14 cellular contexts compared by ENCODE assay signal in the genomic region with DNA sequence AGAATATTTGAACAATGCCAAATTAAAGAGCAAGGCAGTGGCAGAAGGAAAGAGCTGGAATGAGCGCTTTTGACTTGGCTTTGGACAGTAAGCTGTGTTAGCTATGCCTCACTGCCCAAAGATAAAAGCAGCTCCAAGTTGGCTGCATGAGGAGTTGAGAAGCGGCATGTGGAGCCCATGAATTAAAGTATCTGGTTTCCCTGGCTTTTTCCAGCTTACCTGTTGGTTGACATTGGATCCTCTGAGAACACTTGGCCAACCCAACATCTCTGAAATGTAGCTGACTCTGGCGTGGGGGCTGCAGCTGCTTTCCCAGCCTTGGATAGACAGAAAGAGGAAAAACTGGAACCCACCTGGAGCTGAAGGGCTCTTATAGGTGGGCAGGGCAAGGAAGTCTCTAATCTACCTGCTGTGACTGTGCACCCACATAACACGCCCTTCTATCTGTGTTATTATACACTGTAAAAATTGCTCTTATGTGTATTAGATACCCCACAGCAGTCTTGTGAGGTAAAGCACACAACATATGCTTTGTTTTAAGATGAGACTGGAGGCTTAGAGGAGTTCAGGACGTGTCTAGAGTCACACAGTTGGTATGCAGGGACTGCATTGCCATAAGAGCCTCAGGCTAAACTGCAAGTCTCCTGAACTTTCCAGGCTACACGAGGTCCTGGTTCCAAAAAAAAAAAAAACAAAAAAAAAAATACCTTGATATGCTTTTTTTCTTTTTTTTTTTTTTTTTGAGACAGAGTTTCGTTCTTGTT. TPM values are rescaled to one million over a fixed set of nuclear protein-coding genes. Genes with fewer than 3 reads are reported as not detected.
DNase-seq lines count a peak whose midpoint lies in the region; ATAC-seq and TF ChIP-seq lines count a peak whose summit lies in the region.
"Had no signal": no experiment of that assay in that cellular context is flagged by ENCODE, and none has a peak within 500 bp of the region (broad histone marks: within the 10 kb centered on the region; RNA-seq: fewer than 3 reads in every experiment).

No MANE protein-coding gene starts in this region.

- H3K9me3 ChIP-seq in CD8-positive, alpha-beta memory T cell (ENCODE audit: low read length): no peaks in the 10 kb centered on the region
- H3K9me3 ChIP-seq in Panc1 (ENCODE audit: control insufficient read depth, insufficient read depth, low read depth, low read length): no peaks in the 10 kb centered on the region
- H3K9me3 ChIP-seq in vagina: no peaks in the 10 kb centered on the region
- no peaks in the 10 kb centered on the region for H3K9me3 ChIP-seq in sigmoid colon

- no peaks in the 10 kb centered on the region for H3K27me3 ChIP-seq in CD8-positive, alpha-beta memory T cell (ENCODE audit: insufficient read depth, low read length, poor library complexity, severe bottlenecking)
- H3K27me3 ChIP-seq in Panc1 (ENCODE audit: control insufficient read depth, insufficient read depth, low read length) (no peaks in the 10 kb centered on the region), vagina (no peaks in the 10 kb centered on the region), sigmoid colon (no peaks in the 10 kb centered on the region)

- DNase-seq in CD8-positive, alpha-beta memory T cell: no peak
- no peak for DNase-seq in Panc1 (ENCODE audit: low read depth, low spot score)
- DNase-seq in islet precursor cell: peak; percentile 89
- DNase-seq in GM13976 (ENCODE audit: low spot score): no peak
- DNase-seq in vagina (ENCODE audit: extremely low spot score in 2 of 2): no peak
- no peak for DNase-seq in sigmoid colon
- DNase-seq: activated gamma-delta T cell treated with Interleukin-2 at 50 U/mL for 16 hours, erythroblast, NCI-H1930 had no signal

- no peak overlapping the region for H3K4me3 Mint-ChIP-seq in CD8-positive, alpha-beta memory T cell
- H3K4me3 Mint-ChIP-seq: stimulated activated effector memory CD8-positive, alpha-beta T cell treated with anti-CD3 and anti-CD28 coated beads, Interleukin-12 subunit alpha, Interleukin-12 subunit beta, amount 100 ng/mL, for 72 hours had no signal

- CTCF ChIA-PET in CD8-positive, alpha-beta memory T cell (lab: Charles Lee): interaction anchor here (0.9 to 5.0 kb wide), 6 partner anchors 9 to 97 kb away, joined by 3 to 23 read pairs (median 4); no protein-coding TSS in a partner anchor
- CTCF ChIA-PET in Panc1 (lab: Charles Lee): interaction anchor here (0.6 to 0.7 kb wide), 3 partner anchors 35 to 358 kb away, joined by 3 to 5 read pairs (median 4); no protein-coding TSS in a partner anchor

- no peak overlapping the region for H3K27ac ChIP-seq in CD8-positive, alpha-beta memory T cell (ENCODE audit: low read depth, low read length)
- H3K27ac ChIP-seq in Panc1 (ENCODE audit: low read length) (peak overlapping the region; percentile 41), vagina (no peak overlapping the region), sigmoid colon (no peak overlapping the region)
- H3K27ac ChIP-seq: skin epidermis, VCaP had no signal

- no peak for TF ChIP-seq CTCF in Panc1 (IDR thresholded peaks at IDR 0.05)
- TF ChIP-seq CTCF in GM13976 (IDR thresholded peaks at IDR 0.05; ENCODE audit: borderline replicate concordance, control extremely low read depth, extremely low read depth, insufficient read depth, missing control alignments): no peak
- no peak for TF ChIP-seq CTCF in vagina (IDR thresholded peaks at IDR 0.05)
- TF ChIP-seq CTCF in sigmoid colon (IDR thresholded peaks at IDR 0.05): no peak

- no TSS peak for BruUV-seq in Panc1 (replicated peaks; lab: Mats Ljungman, UMichigan)

- WGBS in sigmoid colon, 2 donors: 77 to 80% methylated on average over 7 of the region's 7 CpGs

- ATAC-seq in Panc1: peak; percentile 60
- no peak for ATAC-seq in GM18907 (IDR thresholded peaks at IDR 0.05; ENCODE audit: unreplicated experiment)
- ATAC-seq: stimulated activated effector memory CD8-positive, alpha-beta T cell treated with anti-CD3 and anti-CD28 coated beads, Interleukin-12 subunit alpha, Interleukin-12 subunit beta, amount 100 ng/mL, for 72 hours had no signal

- TF ChIP-seq EP300 in Ishikawa (IDR thresholded peaks at IDR 0.05; ENCODE audit: borderline replicate concordance) (peak; percentile 97), sigmoid colon (IDR thresholded peaks at IDR 0.05) (no peak)

- no peaks in the 10 kb centered on the region for H3K36me3 ChIP-seq in CD8-positive, alpha-beta memory T cell (ENCODE audit: insufficient read depth, low read length)
- H3K36me3 ChIP-seq in Panc1 (ENCODE audit: control insufficient read depth, insufficient read depth, low read length): no peaks in the 10 kb centered on the region
- no peaks in the 10 kb centered on the region for H3K36me3 ChIP-seq in vagina
- H3K36me3 ChIP-seq in sigmoid colon: no peaks in the 10 kb centered on the region

- peaks cover 0 to 1% of the 10 kb centered on the region in 2 donors for H3K27me3 Mint-ChIP-seq in CD8-positive, alpha-beta memory T cell

- peaks cover 0 to 10% (median 0%) of the 10 kb centered on the region in 3 donors for H3K36me3 Mint-ChIP-seq in CD8-positive, alpha-beta memory T cell

- H3K4me3 ChIP-seq in CD8-positive, alpha-beta memory T cell (ENCODE audit: low read length): no peak overlapping the region
- H3K4me3 ChIP-seq in Panc1 (ENCODE audit: low read depth in 2 of 2, low read length in 2 of 2): no peak overlapping the region
- H3K4me3 ChIP-seq in vagina: no peak overlapping the region
- no peak overlapping the region for H3K4me3 ChIP-seq in sigmoid colon
- H3K4me3 ChIP-seq: skin epidermis had no signal

- TF ChIP-seq POLR2A in vagina (IDR thresholded peaks at IDR 0.05): no peak
- TF ChIP-seq POLR2A in sigmoid colon (IDR thresholded peaks at IDR 0.05): no peak

- TF ChIP-seq RAD21 in Ishikawa (IDR thresholded peaks at IDR 0.05; ENCODE audit: low read depth): no peak; the same call in 1 of the 2 replicates

- peaks cover 53% of the 10 kb centered on the region for H3K4me1 ChIP-seq in CD8-positive, alpha-beta memory T cell (ENCODE audit: insufficient read depth, low read length)
- peaks cover 52% of the 10 kb centered on the region for H3K4me1 ChIP-seq in Panc1 (ENCODE audit: control insufficient read depth, insufficient read depth, low read length)
- H3K4me1 ChIP-seq in vagina: peaks cover 13% of the 10 kb centered on the region
- peaks cover 0 to 14% (median 8%) of the 10 kb centered on the region in 4 donors for H3K4me1 ChIP-seq in sigmoid colon

- peaks cover 65 to 87% (median 65%) of the 10 kb centered on the region in 3 donors for H3K4me1 Mint-ChIP-seq in CD8-positive, alpha-beta memory T cell

- in situ Hi-C loops in Panc1 (cut with HindIII; ENCODE audit: low pct_unique_long_range_greater_than_20kb, low sequenced_read_pairs) (no loop called here), GM13976 (cut with MboI; ENCODE audit: low sequenced_read_pairs, unreplicated experiment) (no loop called here)

- no peaks in the 10 kb centered on the region for H3K9me3 Mint-ChIP-seq in CD8-positive, alpha-beta memory T cell
- H3K9me3 Mint-ChIP-seq: stimulated activated effector memory CD8-positive, alpha-beta T cell treated with anti-CD3 and anti-CD28 coated beads, Interleukin-12 subunit alpha, Interleukin-12 subunit beta, amount 100 ng/mL, for 72 hours had no signal

- POLR2A ChIA-PET in CD8-positive, alpha-beta memory T cell (lab: Charles Lee): interaction anchor here (0.6 kb wide), 1 partner anchor 19 kb away, joined by 3 read pairs; no protein-coding TSS in a partner anchor
- POLR2A ChIA-PET in Panc1 (lab: Charles Lee): interaction anchor here (0.7 kb wide), 2 partner anchors 25 to 44 kb away, joined by 5 read pairs; no protein-coding TSS in a partner anchor

- peak overlapping the region in 5 of 8 donors; percentile 7 to 90 (median 62) for H3K27ac Mint-ChIP-seq in CD8-positive, alpha-beta memory T cell
- H3K27ac Mint-ChIP-seq: stimulated activated effector memory CD8-positive, alpha-beta T cell treated with anti-CD3 and anti-CD28 coated beads, Interleukin-12 subunit alpha, Interleukin-12 subunit beta, amount 100 ng/mL, for 72 hours had no signal

- intact Hi-C loops in Panc1 (cut with micrococcal nuclease; ENCODE audit: unreplicated experiment) (no loop called here), vagina (cut with DNase I) (no loop called here), sigmoid colon (cut with DNase I) (no loop called here)

TF ChIP-seq in Ishikawa, 13 proteins besides CTCF, POLR2A, EP300 and RAD21 (continues in another document):
- TF ChIP-seq CEBPB (IDR thresholded peaks at IDR 0.05) (peak; percentile 55; the same call in 1 of the 2 replicates), NFIC (IDR thresholded peaks at IDR 0.05) (peak; percentile 96), EGR1 (IDR thresholded peaks at IDR 0.05) (peak; percentile 32; the same call in 1 of the 2 replicates), ZBTB7A (IDR thresholded peaks at IDR 0.05; ENCODE audit: low read depth) (peak; percentile 86), TCF12 (IDR thresholded peaks at IDR 0.05; ENCODE audit: low read depth) (peak; percentile 98), CREB1 (IDR thresholded peaks at IDR 0.05; ENCODE audit: low read depth) (0 out of 2 replicates have a peak, but pooled peaks have one; percentile 21), YY1 (IDR thresholded peaks at IDR 0.05; ENCODE audit: low read depth) (0 out of 2 replicates have a peak, but pooled peaks have one; percentile 13), MAX (IDR thresholded peaks at IDR 0.05) (peak; percentile 90), FOXM1 (IDR thresholded peaks at IDR 0.05; ENCODE audit: borderline replicate concordance, low read depth) (peak; percentile 94), TAF1 (IDR thresholded peaks at IDR 0.05; ENCODE audit: low read depth) (no peak)

RNA-seq across cellular contexts. Expression of gene UBASH3B, which starts 5.8 kb away (rescaled TPM):
- total RNA-seq in CD8-positive, alpha-beta memory T cell: 10 to 100 TPM; 34.6 to 36.4 TPM
- polyA plus RNA-seq in CD8-positive, alpha-beta memory T cell: 12.0 TPM
- total RNA-seq in Panc1 (2021; ENCODE audit: unreplicated experiment) (55.1 TPM), vagina (2.2 TPM), sigmoid colon (10 to 100 TPM in 1 of 4 donors, 1 to 10 TPM in 3; 2.0 to 12.9 (median 2.2) TPM)
- polyA plus RNA-seq in Panc1 (2012; ENCODE audit: insufficient read length): 40.1 TPM
- polyA plus RNA-seq in sigmoid colon: 1 to 10 TPM; 1.4 to 3.2 (median 1.8) TPM
